28 cellular contexts compared by ENCODE assay signal in genomic region chr16:7431723-7432122, GRCh38.
"Had no signal": no experiment of that assay in that cellular context is flagged by ENCODE, and none has a peak within 500 bp of the region (broad histone marks: within the 10 kb centered on the region; RNA-seq: fewer than 3 reads in every experiment).

No MANE protein-coding gene starts in this region.

- H3K27ac Mint-ChIP-seq: natural killer cell; nephron; neural progenitor cell; progenitor cell of endocrine pancreas; stimulated activated effector memory CD8-positive, alpha-beta T cell treated with anti-CD3 and anti-CD28 coated beads, Interleukin-12 subunit alpha, Interleukin-12 subunit beta, amount 100 ng/mL, for 72 hours; stimulated activated naive B cell treated with anti-CD40 and anti-IgM and Interleukin-4, amounts not matched to agents 10 μg/mL and 1 μg/mL and 100 μg/mL, for 72 hours; stimulated activated naive CD8-positive, alpha-beta T cell treated with anti-CD3 and anti-CD28 coated beads, Interleukin-15, Interleukin-2, amounts not matched to agents 100 ng/mL and 50 ng/mL, for 24 hours had no signal

- H3K4me1 Mint-ChIP-seq: natural killer cell; stimulated activated effector memory CD8-positive, alpha-beta T cell treated with anti-CD3 and anti-CD28 coated beads, Interleukin-12 subunit alpha, Interleukin-12 subunit beta, amount 100 ng/mL, for 72 hours; stimulated activated naive B cell treated with anti-CD40 and anti-IgM and Interleukin-4, amounts not matched to agents 10 μg/mL and 1 μg/mL and 100 μg/mL, for 72 hours had no signal

- H3K9ac ChIP-seq: neural progenitor cell, parathyroid adenoma had no signal

- H3K9me3 Mint-ChIP-seq: nephron, neural progenitor cell had no signal

- H3K27ac ChIP-seq: neural progenitor cell, ovary, parathyroid adenoma, psoas muscle, right lobe of liver, sigmoid colon, stomach, thoracic aorta, thyroid gland, tibial nerve, upper lobe of left lung, uterus had no signal

- DNase-seq: natural killer cell; occipital lobe; ovary; posterior cingulate gyrus; psoas muscle; right cardiac atrium; right lobe of liver; sigmoid colon; small intestine; stimulated activated CD4-positive, alpha-beta T cell treated with anti-CD3 and anti-CD28 coated beads, Interleukin-15, amount 100 ng/mL, for 24 hours; stimulated activated CD4-positive, alpha-beta T cell treated with anti-CD3 and anti-CD28 coated beads, Interleukin-2, amount 100 ng/mL, for 24 hours; stimulated activated CD4-positive, alpha-beta T cell treated with anti-CD3 and anti-CD28 coated beads, Interleukin-2, amount 100 ng/mL, for 48 hours; stimulated activated CD4-positive, alpha-beta T cell treated with anti-CD3 and anti-CD28 coated beads, Interleukin-4, amount 100 ng/mL, for 24 hours; stimulated activated naive B cell treated with anti-CD40 and anti-IgM and Interleukin-4, amounts not matched to agents 10 μg/mL and 1 μg/mL and 100 μg/mL, for 72 hours; stimulated activated naive CD4-positive, alpha-beta T cell treated with Interleukin-2 at 50 U/mL for 16 hours; stomach; thyroid gland; trophoblast cell; upper lobe of left lung; uterus had no signal

- H2AFZ ChIP-seq: neural progenitor cell, parathyroid adenoma had no signal

- H3K36me3 Mint-ChIP-seq: natural killer cell; neural progenitor cell; stimulated activated effector memory CD8-positive, alpha-beta T cell treated with anti-CD3 and anti-CD28 coated beads, Interleukin-12 subunit alpha, Interleukin-12 subunit beta, amount 100 ng/mL, for 72 hours; stimulated activated naive B cell treated with anti-CD40 and anti-IgM and Interleukin-4, amounts not matched to agents 10 μg/mL and 1 μg/mL and 100 μg/mL, for 72 hours had no signal

- ATAC-seq: natural killer cell; psoas muscle; right cardiac atrium; right lobe of liver; stimulated activated effector memory CD8-positive, alpha-beta T cell treated with anti-CD3 and anti-CD28 coated beads, Interleukin-12 subunit alpha, Interleukin-12 subunit beta, amount 100 ng/mL, for 72 hours; stimulated activated naive B cell treated with anti-CD40 and anti-IgM and Interleukin-4, amounts not matched to agents 10 μg/mL and 1 μg/mL and 100 μg/mL, for 72 hours had no signal

- H3K9me3 ChIP-seq: ovary, psoas muscle, right lobe of liver, sigmoid colon, stomach, thoracic aorta, thyroid gland, upper lobe of left lung, uterus had no signal

- H3K27me3 ChIP-seq: neural progenitor cell, ovary, right lobe of liver, sigmoid colon, stomach, thyroid gland, tibial nerve, upper lobe of left lung, uterus had no signal

- H3K4me3 Mint-ChIP-seq: natural killer cell; nephron; neural progenitor cell; stimulated activated effector memory CD8-positive, alpha-beta T cell treated with anti-CD3 and anti-CD28 coated beads, Interleukin-12 subunit alpha, Interleukin-12 subunit beta, amount 100 ng/mL, for 72 hours; stimulated activated naive B cell treated with anti-CD40 and anti-IgM and Interleukin-4, amounts not matched to agents 10 μg/mL and 1 μg/mL and 100 μg/mL, for 72 hours; stimulated activated naive CD8-positive, alpha-beta T cell treated with anti-CD3 and anti-CD28 coated beads, Interleukin-15, Interleukin-2, amounts not matched to agents 100 ng/mL and 50 ng/mL, for 24 hours had no signal

- H3K4me1 ChIP-seq: parathyroid adenoma, right lobe of liver, sigmoid colon, stomach, thyroid gland, tibial nerve, upper lobe of left lung, uterus had no signal

- H3K36me3 ChIP-seq: neural progenitor cell, ovary, right lobe of liver, sigmoid colon, stomach, thoracic aorta, thyroid gland, tibial nerve, upper lobe of left lung, uterus had no signal

- H3K79me2 ChIP-seq: parathyroid adenoma had no signal

- H3K4me3 ChIP-seq: neural progenitor cell, ovary, psoas muscle, right lobe of liver, sigmoid colon, stomach, thoracic aorta, thyroid gland, tibial nerve, upper lobe of left lung, uterus had no signal

- H3K27me3 Mint-ChIP-seq: stimulated activated naive B cell treated with anti-CD40 and anti-IgM and Interleukin-4, amounts not matched to agents 10 μg/mL and 1 μg/mL and 100 μg/mL, for 72 hours; stimulated activated naive CD8-positive, alpha-beta T cell treated with anti-CD3 and anti-CD28 coated beads, Interleukin-15, Interleukin-2, amounts not matched to agents 100 ng/mL and 50 ng/mL, for 24 hours had no signal

- H3K4me2 ChIP-seq: neural progenitor cell had no signal
